8 cellular contexts compared by ENCODE assay signal in genomic region chr9:35111006-35111933, GRCh38. TPM values are rescaled to one million over a fixed set of nuclear protein-coding genes. Genes with fewer than 3 reads are reported as not detected.
DNase-seq lines count a peak whose midpoint lies in the region; ATAC-seq and TF ChIP-seq lines count a peak whose summit lies in the region.

No MANE protein-coding gene starts in this region.

- no peaks in the 10 kb centered on the region for H3K36me3 ChIP-seq in BE2C

- H3K36me3 Mint-ChIP-seq in dendritic cell treated with granulocyte-macrophage colony-stimulating factor and Interleukin-4, amounts not matched to agents 40 ng/mL and 50 ng/mL, for 4 days (ENCODE audit: low read depth) = peaks cover 79% of the 10 kb centered on the region

- peaks cover 68% of the 10 kb centered on the region for H3K4me1 Mint-ChIP-seq in dendritic cell treated with granulocyte-macrophage colony-stimulating factor and Interleukin-4, amounts not matched to agents 40 ng/mL and 50 ng/mL, for 4 days (ENCODE audit: low read depth)

- no peaks in the 10 kb centered on the region for H3K27me3 Mint-ChIP-seq in dendritic cell treated with granulocyte-macrophage colony-stimulating factor and Interleukin-4, amounts not matched to agents 40 ng/mL and 50 ng/mL, for 4 days

- H3K27me3 ChIP-seq in BE2C = no peaks in the 10 kb centered on the region

- TF ChIP-seq CTCF in BE2C (IDR thresholded peaks at IDR 0.05; ENCODE audit: low read depth, low read length) = no peak

- peak overlapping the region; percentile 88 for H3K27ac Mint-ChIP-seq in dendritic cell treated with granulocyte-macrophage colony-stimulating factor and Interleukin-4, amounts not matched to agents 40 ng/mL and 50 ng/mL, for 4 days

- H3K4me3 ChIP-seq in BE2C (ENCODE audit: low read depth, low read length) = peak overlapping the region; percentile 64

- peaks cover 16% of the 10 kb centered on the region for H3K4me1 ChIP-seq in BE2C

- peak; percentile 98 for DNase-seq in BE2C
- DNase-seq in NCI-H526 treated with DMSO at 0.1 percent for 48 hours (lab: John Stamatoyannopoulos, UW) = peak; percentile 89
- peak; percentile 96 for DNase-seq in activated CD4-positive, alpha-beta T cell treated with anti-CD3 and anti-CD28 coated beads, Interleukin-2, amount 50 U/mL, for 1 hour
- peak; percentile 98 for DNase-seq in left lobe of liver (ENCODE audit: low spot score)
- DNase-seq in stimulated activated CD4-positive, alpha-beta T cell treated with anti-CD3 and anti-CD28 coated beads, Interleukin-2, amount 100 ng/mL, for 24 hours = peak; percentile 96 to 97

- intact Hi-C loops in dendritic cell treated with granulocyte-macrophage colony-stimulating factor and Interleukin-4, amounts not matched to agents 40 ng/mL and 50 ng/mL, for 4 days (cut with micrococcal nuclease) = loop anchor here (1.0 kb wide), 3 partner anchors 8 to 125 kb away; partner anchors contain the start of genes PIGO and STOML2

- ATAC-seq in GM19351 (IDR thresholded peaks at IDR 0.05; ENCODE audit: unreplicated experiment) (peak; percentile 80), HG03520 (IDR thresholded peaks at IDR 0.05; ENCODE audit: unreplicated experiment) (peak; percentile 67), left lobe of liver (peak; percentile 73)

- no peaks in the 10 kb centered on the region for H3K9me3 Mint-ChIP-seq in dendritic cell treated with granulocyte-macrophage colony-stimulating factor and Interleukin-4, amounts not matched to agents 40 ng/mL and 50 ng/mL, for 4 days

- H3K9me3 ChIP-seq in BE2C = no peaks in the 10 kb centered on the region

- H3K4me3 Mint-ChIP-seq in dendritic cell treated with granulocyte-macrophage colony-stimulating factor and Interleukin-4, amounts not matched to agents 40 ng/mL and 50 ng/mL, for 4 days = peak overlapping the region; percentile 82

RNA-seq across cellular contexts. Expression of gene ATOSB, which starts 4.4 kb away (rescaled TPM):
- polyA plus RNA-seq in BE2C (2012; ENCODE audit: insufficient read depth, insufficient read length, low read depth) = 17.6 TPM
- total RNA-seq in left lobe of liver = 6.3 TPM

RNA-seq across cellular contexts. Expression of gene STOML2, which starts 8.3 kb away (rescaled TPM):
- polyA plus RNA-seq in BE2C (2012; ENCODE audit: insufficient read depth, insufficient read length, low read depth) = 142 TPM
- total RNA-seq in left lobe of liver = 64.3 TPM

RNA-seq across cellular contexts. Expression of gene PIGO, which starts 14.9 kb away (rescaled TPM):
- polyA plus RNA-seq in BE2C (2012; ENCODE audit: insufficient read depth, insufficient read length, low read depth) = 23.5 TPM
- total RNA-seq in left lobe of liver = 17.6 TPM

RNA-seq across cellular contexts. Expression of gene FANCG, which starts 31.5 kb away (rescaled TPM):
- polyA plus RNA-seq in BE2C (2012; ENCODE audit: insufficient read depth, insufficient read length, low read depth) = 9.5 TPM
- total RNA-seq in left lobe of liver = 6.2 TPM

RNA-seq across cellular contexts. Expression of gene VCP, which starts 38.8 kb away (rescaled TPM):
- 117 TPM for polyA plus RNA-seq in BE2C (2012; ENCODE audit: insufficient read depth, insufficient read length, low read depth)
- 147 TPM for total RNA-seq in left lobe of liver

Comparison
In these comparisons a context has a peak if more than half of its experiments do, and no peak if none do; other contexts are left out.
1. Peak in every context shown above with its lines: DNase-seq, ATAC-seq and H3K4me3 ChIP-seq.